Comparison of ENCODE assay signal across 8 cellular contexts in the genomic region with DNA sequence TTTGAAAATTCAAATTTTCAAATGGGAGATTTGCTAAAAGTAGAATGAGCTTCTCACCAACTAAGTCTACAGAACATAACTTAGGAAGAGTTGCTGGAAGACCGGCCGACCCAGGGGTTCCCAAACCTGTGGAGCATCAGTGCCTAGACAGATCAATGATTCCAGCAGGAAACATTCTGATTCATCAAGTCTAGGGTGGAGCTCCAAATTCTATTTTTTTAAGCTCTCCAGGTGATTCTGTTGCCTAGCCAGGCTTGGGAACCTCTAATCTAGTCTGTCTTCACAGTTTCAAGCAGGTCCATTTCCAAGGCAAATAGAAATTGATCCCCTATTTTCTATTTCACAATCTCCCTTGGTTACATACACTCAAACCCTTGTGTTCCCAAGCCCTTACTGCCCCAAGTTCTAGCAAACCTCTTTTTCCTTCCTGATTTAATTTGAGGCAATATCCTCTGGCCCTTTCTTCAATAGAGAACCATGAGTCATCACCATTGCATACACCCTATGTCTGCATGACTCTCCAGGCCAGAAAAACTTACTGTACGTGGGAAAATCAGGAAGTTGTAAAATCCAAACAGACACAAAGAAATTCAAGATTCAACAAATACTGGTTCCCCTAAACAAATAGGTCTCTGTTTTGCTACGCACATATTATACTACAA. TPM values are rescaled to one million over a fixed set of nuclear protein-coding genes. Genes with fewer than 3 reads are reported as not detected.
DNase-seq lines count a peak whose midpoint lies in the region; ATAC-seq and TF ChIP-seq lines count a peak whose summit lies in the region.
"Had no signal": no experiment of that assay in that cellular context is flagged by ENCODE, and none has a peak within 500 bp of the region (broad histone marks: within the 10 kb centered on the region; RNA-seq: fewer than 3 reads in every experiment).

No MANE protein-coding gene starts in this region.

- H3K27ac ChIP-seq in foreskin keratinocyte (peak overlapping the region; percentile 80), spleen (peak overlapping the region in 6 of 8 donors; percentile 26 to 79 (median 49))
- H3K27ac ChIP-seq: SK-N-MC had no signal

- no peak for TF ChIP-seq POLR2A in spleen (IDR thresholded peaks at IDR 0.05)

- H3K4me3 ChIP-seq in spleen: no peak overlapping the region
- H3K4me3 ChIP-seq: SK-N-MC had no signal

- H3K4me1 ChIP-seq in foreskin keratinocyte (peaks cover 28% of the 10 kb centered on the region), spleen (peaks cover 4 to 99% (median 67%) of the 10 kb centered on the region in 6 donors)

- DNase-seq in HPDE6-E6E7 (ENCODE audit: extremely low spot score) (peak; percentile 59), SW480 (ENCODE audit: low spot score) (peak; percentile 75), foreskin keratinocyte (peak; percentile 78 to 89), spleen (no peak), T1000 (lab: John Stamatoyannopoulos, UW) (no peak)

- intact Hi-C loops in spleen (cut with DNase I; ENCODE audit: low total_unique reads): no loop called here

- ATAC-seq in foreskin keratinocyte (peak; percentile 94), HG03521 (IDR thresholded peaks at IDR 0.05; ENCODE audit: unreplicated experiment) (no peak), GM19035 (IDR thresholded peaks at IDR 0.05; ENCODE audit: unreplicated experiment) (no peak)

- H3K27me3 ChIP-seq in foreskin keratinocyte (no peaks in the 10 kb centered on the region), spleen (replicated peaks in 1 of 7) (no peaks in the 10 kb centered on the region)

- peaks cover 0 to 39% (median 3%) of the 10 kb centered on the region in 6 donors for H3K36me3 ChIP-seq in spleen

- 64 to 78% (median 70%) methylated on average over 4 of the region's 4 CpGs for WGBS in spleen, 5 donors

- H3K9me3 ChIP-seq in spleen: no peaks in the 10 kb centered on the region

- TF ChIP-seq CTCF in foreskin keratinocyte (conservative IDR thresholded peaks at IDR 0.05): no peak
- no peak for TF ChIP-seq CTCF in spleen (IDR thresholded peaks at IDR 0.05 in 8 of 11, conservative IDR thresholded peaks at IDR 0.05 in 3 of 11)

RNA-seq across cellular contexts. Expression of a gene that starts 8.9 kb away (rescaled TPM):
- 7.2 and 11.9 TPM in 2 replicates for total RNA-seq in foreskin keratinocyte
- 2.4 and 3.0 TPM in 2 replicates for polyA plus RNA-seq in foreskin keratinocyte
- total RNA-seq in spleen: 100 to 1,000 TPM in 2 of 7 donors, 10 to 100 TPM in 5; 64.3 to 123 (median 80.5) TPM
- polyA plus RNA-seq in spleen: 1 to 10 TPM; 3.5 to 9.4 (median 5.1) TPM

Comparison
In these comparisons a context has a peak if more than half of its experiments do, and no peak if none do; other contexts are left out.
1. DNase-seq: peak in HPDE6-E6E7 (single experiment), SW480 (single experiment) and foreskin keratinocyte (2 of 2); none in spleen (single experiment) and T1000 (single experiment).